ENCODE assay signal across 26 cellular contexts in the genomic region with DNA sequence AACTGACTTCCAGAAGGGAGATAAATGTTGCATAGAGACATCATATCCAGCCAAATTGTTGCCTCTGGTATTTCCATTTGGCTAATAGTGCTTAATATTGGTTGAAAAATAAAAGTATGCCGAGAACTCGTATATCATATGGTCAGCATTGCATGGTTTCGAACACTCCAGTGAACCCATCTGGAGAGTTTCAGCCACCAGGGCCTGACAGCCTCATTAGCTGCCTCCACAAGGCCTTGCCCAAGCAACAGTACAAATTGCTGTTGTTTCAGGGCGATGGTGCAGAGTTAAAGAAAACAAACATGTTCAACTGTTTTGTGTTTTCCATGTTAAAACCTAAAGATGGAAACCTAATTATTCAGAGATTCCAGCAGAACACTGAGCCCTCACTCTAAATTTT. TPM values are rescaled to one million over a fixed set of nuclear protein-coding genes. Genes with fewer than 3 reads are reported as not detected.
"Had no signal": no experiment of that assay in that cellular context is flagged by ENCODE, and none has a peak within 500 bp of the region (broad histone marks: within the 10 kb centered on the region; RNA-seq: fewer than 3 reads in every experiment).

No MANE protein-coding gene starts in this region.

- DNase-seq: stimulated activated CD4-positive, alpha-beta T cell treated with anti-CD3 and anti-CD28 coated beads, Interleukin-2, amount 100 ng/mL, for 48 hours; stimulated activated CD4-positive, alpha-beta T cell treated with anti-CD3 and anti-CD28 coated beads, Interleukin-4, amount 100 ng/mL, for 1 hour; stimulated activated CD4-positive, alpha-beta T cell treated with anti-CD3 and anti-CD28 coated beads, Interleukin-4, amount 100 ng/mL, for 24 hours; stimulated activated CD4-positive, alpha-beta T cell treated with anti-CD3 and anti-CD28 coated beads, Interleukin-4, amount 100 ng/mL, for 4 hours; stimulated activated CD8-positive, alpha-beta memory T cell treated with anti-CD3 and anti-CD28 coated beads, Interleukin-4, amount 100 ng/mL, for 48 hours; stimulated activated naive B cell treated with anti-CD40 and anti-IgM and Interleukin-4, amounts not matched to agents 10 μg/mL and 1 μg/mL and 100 μg/mL, for 72 hours; stimulated activated naive CD4-positive, alpha-beta T cell; stimulated activated naive CD4-positive, alpha-beta T cell treated with Interleukin-2 at 50 U/mL for 16 hours; stimulated activated naive CD8-positive, alpha-beta T cell treated with anti-CD3 and anti-CD28 coated beads, Interleukin-15, amount 100 ng/mL, for 72 hours; stimulated activated naive CD8-positive, alpha-beta T cell treated with anti-CD3 and anti-CD28 coated beads, Interleukin-15, Interleukin-2, amounts not matched to agents 100 U/mL and 50 U/mL, for 24 hours; stomach; substantia nigra; testis; thyroid gland; tibial artery; transverse colon; trophoblast cell; upper lobe of left lung; upper lobe of right lung; uterus had no signal

- H3K4me1 ChIP-seq: stomach, suprapubic skin, testis, thyroid gland, tibial artery, tibial nerve, transverse colon, upper lobe of left lung, upper lobe of right lung, uterus, vagina had no signal

- H3K9me3 ChIP-seq: stomach, suprapubic skin, testis, thoracic aorta, thyroid gland, tibial artery, tibial nerve, transverse colon, upper lobe of left lung, upper lobe of right lung, uterus, vagina had no signal

- H3K36me3 ChIP-seq: stomach, suprapubic skin, thoracic aorta, thyroid gland, tibial artery, tibial nerve, transverse colon, upper lobe of left lung, upper lobe of right lung, uterus, vagina had no signal

- ATAC-seq: stimulated activated effector memory CD8-positive, alpha-beta T cell treated with anti-CD3 and anti-CD28 coated beads, Interleukin-12 subunit alpha, Interleukin-12 subunit beta, amount 100 ng/mL, for 72 hours; stimulated activated memory B cell treated with anti-CD40 and anti-IgM and Interleukin-4, amounts not matched to agents 10 μg/mL and 1 μg/mL and 100 μg/mL, for 72 hours; stimulated activated naive B cell treated with anti-CD40 and anti-IgM and Interleukin-4, amounts not matched to agents 10 μg/mL and 1 μg/mL and 100 μg/mL, for 72 hours; stimulated activated naive CD8-positive, alpha-beta T cell treated with anti-CD3 and anti-CD28 coated beads, Interleukin-15, amount 100 ng/mL, for 72 hours; stimulated activated naive CD8-positive, alpha-beta T cell treated with anti-CD3 and anti-CD28 coated beads, Interleukin-15, Interleukin-2, amounts not matched to agents 100 U/mL and 50 U/mL, for 24 hours; upper lobe of right lung had no signal

- H3K4me3 ChIP-seq: stomach, suprapubic skin, testis, thoracic aorta, thyroid gland, tibial artery, tibial nerve, transverse colon, upper lobe of left lung, upper lobe of right lung, uterus, vagina had no signal

- H3K27ac ChIP-seq: stomach, suprapubic skin, testis, thoracic aorta, thyroid gland, tibial artery, tibial nerve, transverse colon, upper lobe of left lung, upper lobe of right lung, uterus, vagina had no signal

- H3K27me3 ChIP-seq: stomach, suprapubic skin, testis, thyroid gland, tibial artery, tibial nerve, transverse colon, upper lobe of left lung, upper lobe of right lung, uterus, vagina had no signal

RNA-seq across cellular contexts. Expression of a gene that starts 28.5 kb away (rescaled TPM):
- total RNA-seq: vagina had no signal
